Comparison of ENCODE assay signal across 18 cellular contexts in the genomic region with DNA sequence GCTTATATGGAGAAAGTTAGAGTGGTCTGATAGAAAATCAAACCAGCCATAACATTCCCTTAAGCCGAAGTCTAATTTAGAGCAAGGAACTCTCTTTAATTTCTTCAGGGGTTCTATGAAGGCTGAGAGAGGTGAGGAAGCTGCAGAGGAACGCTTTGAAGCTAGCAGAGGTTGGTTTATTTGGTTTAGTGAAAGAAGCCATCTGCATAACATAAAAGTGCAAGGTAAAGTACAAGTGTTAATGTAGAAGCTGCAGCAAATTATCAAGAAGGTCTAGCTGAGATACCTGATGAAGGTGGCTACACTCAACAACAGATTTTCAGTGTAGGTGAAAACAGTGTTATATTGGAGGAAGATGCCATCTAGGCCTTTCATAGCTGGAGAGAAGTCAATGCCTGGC. TPM values are rescaled to one million over a fixed set of nuclear protein-coding genes. Genes with fewer than 3 reads are reported as not detected.
A peak's percentile ranks its signal among the peaks of the same experiment; 100 is the strongest.
DNase-seq lines count a peak whose midpoint lies in the region; TF ChIP-seq lines count a peak whose summit lies in the region.
"Had no signal": no experiment of that assay in that cellular context is flagged by ENCODE, and none has a peak within 500 bp of the region (broad histone marks: within the 10 kb centered on the region; RNA-seq: fewer than 3 reads in every experiment).

No MANE protein-coding gene starts in this region.

- H4K20me1 ChIP-seq in OCI-LY3 (ENCODE audit: insufficient read depth, low read length): no peaks in the 10 kb centered on the region

- DNase-seq in cardiac muscle cell (ENCODE audit: low read depth in 1 of 2, low spot score in 1 of 2) (no peak), left ventricle myocardium inferior (no peak), T-helper 1 cell (no peak)
- peak; percentile 7 for DNase-seq in central memory CD4-positive, alpha-beta T cell
- no peak for DNase-seq in activated effector memory CD4-positive, alpha-beta T cell treated with anti-CD3 and anti-CD28 coated beads, Interleukin-2, amount 50 U/mL, for 16 hours
- DNase-seq: DMS79, H7, HFFc6, NCI-H1417 treated with DMSO at 0.1 percent for 48 hours, NCI-H187 treated with DMSO at 0.1 percent for 48 hours, NCI-H2227 treated with DMSO at 0.1 percent for 48 hours, NCI-H524 treated with DMSO at 0.1 percent for 48 hours, PC-9 had no signal

- intact Hi-C loops in left ventricle myocardium inferior (cut with micrococcal nuclease): no loop called here

- H3K9ac ChIP-seq in OCI-LY3 (ENCODE audit: low read length) (peak overlapping the region; percentile 84), rectal smooth muscle tissue (ENCODE audit: low read length) (no peak overlapping the region)
- H3K9ac ChIP-seq: BLaER1 treated with 17β-estradiol and CSF1 and Interleukin-3, amounts not matched to agents 10 nM and 100 nM; KMS-11 had no signal

- H3K36me3 ChIP-seq in cardiac muscle cell (no peaks in the 10 kb centered on the region), left ventricle myocardium inferior (no peaks in the 10 kb centered on the region), OCI-LY3 (replicated peaks; ENCODE audit: low read depth, low read length) (peaks cover 3% of the 10 kb centered on the region), rectal smooth muscle tissue (ENCODE audit: control insufficient read depth, insufficient read depth, low read length) (no peaks in the 10 kb centered on the region)
- H3K36me3 ChIP-seq: BLaER1 treated with 17β-estradiol and CSF1 and Interleukin-3, amounts not matched to agents 10 nM and 100 nM had no signal

- H3K4me2 ChIP-seq in OCI-LY3 (ENCODE audit: low read length): peak overlapping the region; percentile 78
- H3K4me2 ChIP-seq: KMS-11, PC-9 had no signal

- H3K4me3 ChIP-seq in cardiac muscle cell (no peak overlapping the region), left ventricle myocardium inferior (no peak overlapping the region), OCI-LY3 (ENCODE audit: low read length) (peak overlapping the region; percentile 28; the same call in 1 of the 2 replicates), rectal smooth muscle tissue (ENCODE audit: low read length) (no peak overlapping the region)
- H3K4me3 ChIP-seq: BLaER1 treated with 17β-estradiol and CSF1 and Interleukin-3, amounts not matched to agents 10 nM and 100 nM; PC-9 had no signal

- H3K4me1 ChIP-seq in cardiac muscle cell (ENCODE audit: low read depth) (peaks cover 29% of the 10 kb centered on the region), left ventricle myocardium inferior (peaks cover 54% of the 10 kb centered on the region), OCI-LY3 (ENCODE audit: low read length) (peaks cover 66% of the 10 kb centered on the region), rectal smooth muscle tissue (ENCODE audit: control insufficient read depth, insufficient read depth, low read length) (peaks cover 8% of the 10 kb centered on the region)

- H3K27ac ChIP-seq in cardiac muscle cell (peak overlapping the region; percentile 67), left ventricle myocardium inferior (replicated peaks) (no peak overlapping the region), OCI-LY3 (ENCODE audit: low read length) (peak overlapping the region; percentile 94), rectal smooth muscle tissue (ENCODE audit: low read depth, low read length) (peak overlapping the region; percentile 6)
- H3K27ac ChIP-seq: BLaER1 treated with 17β-estradiol and CSF1 and Interleukin-3, amounts not matched to agents 10 nM and 100 nM; KMS-11; PC-9; RWPE1 had no signal

- peaks cover 78% of the 10 kb centered on the region for H3K79me2 ChIP-seq in OCI-LY3 (ENCODE audit: low read length)

- no peak overlapping the region for H2AFZ ChIP-seq in OCI-LY3 (ENCODE audit: low read depth, low read length)
- H2AFZ ChIP-seq: PC-9 had no signal

- H3K9me3 ChIP-seq in cardiac muscle cell (ENCODE audit: low read depth) (no peaks in the 10 kb centered on the region), left ventricle myocardium inferior (replicated peaks) (no peaks in the 10 kb centered on the region), OCI-LY3 (ENCODE audit: insufficient read depth, low read length) (no peaks in the 10 kb centered on the region)
- H3K9me3 ChIP-seq: BLaER1 treated with 17β-estradiol and CSF1 and Interleukin-3, amounts not matched to agents 10 nM and 100 nM had no signal

- TF ChIP-seq CTCF in cardiac muscle cell (IDR thresholded peaks at IDR 0.05; ENCODE audit: low read depth, low read length) (no peak), left ventricle myocardium inferior (IDR thresholded peaks at IDR 0.05; ENCODE audit: borderline replicate concordance) (no peak), OCI-LY3 (IDR thresholded peaks at IDR 0.05; ENCODE audit: low read depth, low read length) (no peak)

- H3K27me3 ChIP-seq in cardiac muscle cell (no peaks in the 10 kb centered on the region), left ventricle myocardium inferior (ENCODE audit: low read depth) (no peaks in the 10 kb centered on the region), OCI-LY3 (ENCODE audit: low read depth, low read length) (no peaks in the 10 kb centered on the region), rectal smooth muscle tissue (ENCODE audit: control insufficient read depth, insufficient read depth, low read length) (no peaks in the 10 kb centered on the region)

RNA-seq across cellular contexts. Expression of gene ST7, which starts 54.0 kb away (rescaled TPM):
- total RNA-seq in cardiac muscle cell (74.2 and 83.5 TPM in 2 replicates), left ventricle myocardium inferior (28.5 TPM)
- 96.7 and 108 TPM in 2 replicates for polyA plus RNA-seq in cardiac muscle cell
